9 cellular contexts compared by ENCODE assay signal in the genomic region with DNA sequence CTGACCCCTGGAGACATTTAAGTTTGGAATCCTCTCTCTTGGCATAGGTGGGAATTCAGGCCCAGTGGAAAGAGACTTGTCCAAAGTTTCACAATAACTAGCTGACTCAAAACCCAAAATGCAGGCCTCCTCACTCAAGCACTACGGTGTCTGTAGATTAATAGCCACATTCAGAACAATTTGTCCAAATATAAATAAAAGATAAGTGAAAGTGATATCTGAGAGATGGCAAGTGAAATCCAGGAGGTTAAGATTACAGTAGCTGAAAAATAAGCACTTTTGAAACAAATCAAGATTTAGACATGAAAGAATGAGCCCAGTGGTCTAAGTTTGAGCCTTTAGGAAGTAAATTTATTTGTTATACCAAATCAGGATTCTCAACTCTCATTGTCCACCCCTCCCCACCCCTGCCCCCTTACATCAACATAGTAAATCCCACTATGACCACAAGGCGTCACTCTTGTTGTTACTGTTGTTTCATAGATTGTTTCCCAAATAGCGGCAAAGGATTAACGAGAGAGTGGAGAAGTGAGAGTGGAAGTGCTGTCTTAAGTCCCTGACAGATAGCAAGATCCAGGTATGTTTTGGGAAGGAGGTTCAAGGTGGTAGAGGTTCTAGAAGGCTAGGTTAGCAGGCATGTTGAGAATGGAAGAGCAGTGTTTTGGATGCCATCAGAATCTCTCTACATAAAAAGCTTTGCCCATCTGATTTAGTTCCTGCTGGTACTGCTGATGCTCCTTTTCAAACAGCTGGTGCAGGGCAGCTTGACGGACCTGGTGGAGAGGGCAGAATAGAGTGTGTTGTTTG. TPM values are rescaled to one million over a fixed set of nuclear protein-coding genes. Genes with fewer than 3 reads are reported as not detected.
DNase-seq lines count a peak whose midpoint lies in the region; ATAC-seq, FAIRE-seq and TF ChIP-seq lines count a peak whose summit lies in the region.
"Had no signal": no experiment of that assay in that cellular context is flagged by ENCODE, and none has a peak within 500 bp of the region (broad histone marks: within the 10 kb centered on the region; RNA-seq: fewer than 3 reads in every experiment).

No MANE protein-coding gene starts in this region.

- no peaks in the 10 kb centered on the region for H3K9me2 ChIP-seq in hepatocyte (replicated peaks; ENCODE audit: insufficient read depth)

- H3K9me3 ChIP-seq in astrocyte (ENCODE audit: insufficient read depth, low read depth, low read length) (no peaks in the 10 kb centered on the region), hepatocyte (ENCODE audit: low read depth) (no peaks in the 10 kb centered on the region)

- H3K27me3 Mint-ChIP-seq in Calu3 (ENCODE audit: unreplicated experiment), result peaks cover 20% of the 10 kb centered on the region
- H3K27me3 Mint-ChIP-seq in astrocyte (ENCODE audit: low read depth, unreplicated experiment), result peaks cover 12% of the 10 kb centered on the region

- H3K27ac Mint-ChIP-seq in Calu3 (ENCODE audit: unreplicated experiment) (no peak overlapping the region), astrocyte (ENCODE audit: unreplicated experiment) (no peak overlapping the region)

- no peaks in the 10 kb centered on the region for H4K20me1 ChIP-seq in astrocyte (ENCODE audit: insufficient read depth, low read length)
- no peaks in the 10 kb centered on the region for H4K20me1 ChIP-seq in hepatocyte (ENCODE audit: insufficient read depth, poor library complexity, severe bottlenecking)

- CTCF ChIA-PET in Calu3 (lab: Charles Lee), result interaction anchor here (0.7 to 2.1 kb wide), 5 partner anchors 8 to 136 kb away, joined by 3 to 23 read pairs (median 3); a partner anchor contains a TSS

- DNase-seq in Calu3 (peak; percentile 53), HCEC 1CT (peak; percentile 65), NCI-H82 treated with DMSO at 0.1 percent for 48 hours (lab: John Stamatoyannopoulos, UW; ENCODE audit: unreplicated experiment) (peak; percentile 76), astrocyte (ENCODE audit: low read depth) (peak; percentile 48), hepatocyte (ENCODE audit: low spot score) (peak; percentile 76)
- DNase-seq in stimulated activated CD8-positive, alpha-beta memory T cell treated with anti-CD3 and anti-CD28 coated beads, Interleukin-12 subunit alpha, Interleukin-12 subunit beta, amount 100 ng/mL, for 1 hour (ENCODE audit: low read depth), result peak; percentile 20

- 15% methylated on average over 5 of the region's 5 CpGs for WGBS in hepatocyte (ENCODE audit: low lambda C conversion rate, missing lambda C conversion rate)

- ATAC-seq in HG03571 (IDR thresholded peaks at IDR 0.05; ENCODE audit: unreplicated experiment) (no peak), HG02870 (IDR thresholded peaks at IDR 0.05; ENCODE audit: unreplicated experiment) (no peak)

- peak; percentile 57 for TF ChIP-seq CTCF in Calu3 (IDR thresholded peaks at IDR 0.05; ENCODE audit: unreplicated experiment)
- TF ChIP-seq CTCF in astrocyte (IDR thresholded peaks at IDR 0.05; ENCODE audit: insufficient read depth, low read depth, low read length), result peak; percentile 54
- peak; percentile 67 for TF ChIP-seq CTCF in hepatocyte (IDR thresholded peaks at IDR 0.05; ENCODE audit: poor library complexity)

- H3K9ac ChIP-seq in astrocyte (ENCODE audit: low read length), result peak overlapping the region; percentile 29

- H3K4me1 ChIP-seq in astrocyte (ENCODE audit: insufficient read depth, low read length), result peaks cover 3% of the 10 kb centered on the region
- no peaks in the 10 kb centered on the region for H3K4me1 ChIP-seq in hepatocyte (ENCODE audit: insufficient read depth)

- H3K27ac ChIP-seq in astrocyte (ENCODE audit: low read depth, low read length) (no peak overlapping the region), hepatocyte (no peak overlapping the region)

- no peaks in the 10 kb centered on the region for H3K36me3 Mint-ChIP-seq in Calu3 (ENCODE audit: insufficient read depth, unreplicated experiment)
- H3K36me3 Mint-ChIP-seq in astrocyte (ENCODE audit: low read depth, unreplicated experiment), result peaks cover 2% of the 10 kb centered on the region

- H3K4me2 ChIP-seq in astrocyte (ENCODE audit: low read length) (peak overlapping the region; percentile 77), hepatocyte (peak overlapping the region; percentile 61)

- H3K27me3 ChIP-seq in astrocyte (ENCODE audit: insufficient read depth, low read length) (peaks cover 5% of the 10 kb centered on the region), hepatocyte (no peaks in the 10 kb centered on the region)

- no peak for FAIRE-seq in astrocyte (lab: Jason Lieb, UNC)

- H3K36me3 ChIP-seq in astrocyte (ENCODE audit: insufficient read depth, low read length) (no peaks in the 10 kb centered on the region), hepatocyte (replicated peaks; ENCODE audit: insufficient read depth, low read depth) (no peaks in the 10 kb centered on the region)

- H3K4me1 Mint-ChIP-seq in Calu3 (ENCODE audit: low read depth, unreplicated experiment) (no peaks in the 10 kb centered on the region), astrocyte (ENCODE audit: low read depth, unreplicated experiment) (peaks cover 5% of the 10 kb centered on the region)

- BruUV-seq in Calu3 (replicated peaks; lab: Mats Ljungman, UMichigan), result no TSS peak

- H3K4me3 ChIP-seq in astrocyte (ENCODE audit: insufficient read depth, low read depth, low read length) (no peak overlapping the region), hepatocyte (no peak overlapping the region)

- H2AFZ ChIP-seq in astrocyte (ENCODE audit: low read depth, low read length) (peak overlapping the region; percentile 86), hepatocyte (peak overlapping the region; percentile 49)

- H3K79me2 ChIP-seq in astrocyte (ENCODE audit: insufficient read depth, low read length), result no peaks in the 10 kb centered on the region
- H3K79me2 ChIP-seq in hepatocyte, result no peaks in the 10 kb centered on the region

- no peak overlapping the region for H3K4me3 Mint-ChIP-seq in Calu3 (ENCODE audit: low read depth, unreplicated experiment)
- H3K4me3 Mint-ChIP-seq in astrocyte (ENCODE audit: unreplicated experiment), result no peak overlapping the region

- intact Hi-C loops in Calu3 (cut with micrococcal nuclease; ENCODE audit: unreplicated experiment), result loop anchor here (1.0 to 10.0 kb wide), 3 partner anchors 73 to 346 kb away; a partner anchor contains a TSS

- H3K9me3 Mint-ChIP-seq in Calu3 (ENCODE audit: low read depth, unreplicated experiment) (no peaks in the 10 kb centered on the region), astrocyte (ENCODE audit: unreplicated experiment) (peaks cover 2% of the 10 kb centered on the region)

RNA-seq across cellular contexts. Expression of a gene that starts 7.1 kb away (rescaled TPM):
- total RNA-seq in Calu3 (2022) (564 and 582 TPM in 2 replicates), astrocyte (600 and 687 TPM in 2 replicates), hepatocyte (440 and 441 TPM in 2 replicates)
- polyA plus RNA-seq in hepatocyte, result 302 and 321 TPM in 2 replicates

RNA-seq across cellular contexts. Expression of a gene that starts 7.2 kb away (rescaled TPM):
- total RNA-seq in Calu3 (2022) (not detected in 2 replicates), astrocyte (not detected in 2 replicates), hepatocyte (not detected in 2 replicates)
- not detected in 2 replicates for polyA plus RNA-seq in hepatocyte
- total RNA-seq: activated CD8-positive, alpha-beta memory T cell treated with anti-CD3 and anti-CD28 coated beads for 36 hours had no signal

RNA-seq across cellular contexts. Expression of a gene that starts 21.8 kb away (rescaled TPM):
- total RNA-seq in Calu3 (2022), result 245 and 250 TPM in 2 replicates
- 203 and 218 TPM in 2 replicates for total RNA-seq in astrocyte
- 83.5 and 103 TPM in 2 replicates for total RNA-seq in hepatocyte
- polyA plus RNA-seq in hepatocyte, result 119 and 132 TPM in 2 replicates

RNA-seq across cellular contexts. Expression of a gene that starts 44.1 kb away (rescaled TPM):
- total RNA-seq in Calu3 (2022), result 0.12 TPM in 1 of 2 replicates, not detected in the other
- total RNA-seq in astrocyte, result 0.07 TPM in 1 of 2 replicates, not detected in the other
- total RNA-seq in hepatocyte, result 0.03 and 0.04 TPM in 2 replicates
- polyA plus RNA-seq in hepatocyte, result not detected in 2 replicates

Comparison
In these comparisons a context has a peak if more than half of its experiments do, and no peak if none do; other contexts are left out.
1. DNase-seq: peak in every context shown above with its lines; median percentile 76 in NCI-H82 treated with DMSO at 0.1 percent for 48 hours; 76 in hepatocyte; 65 in HCEC 1CT; 53 in Calu3; 48 in astrocyte; 20 in stimulated activated CD8-positive, alpha-beta memory T cell treated with anti-CD3 and anti-CD28 coated beads, Interleukin-12 subunit alpha, Interleukin-12 subunit beta, amount 100 ng/mL, for 1 hour.